8 cellular contexts compared by ENCODE assay signal in genomic region chr13:36275190-36276002, GRCh38. TPM values are rescaled to one million over a fixed set of nuclear protein-coding genes. Genes with fewer than 3 reads are reported as not detected.
DNase-seq lines count a peak whose midpoint lies in the region; ATAC-seq, FAIRE-seq and TF ChIP-seq lines count a peak whose summit lies in the region.

No MANE protein-coding gene starts in this region.

- no peak overlapping the region for H3K27ac ChIP-seq in A673 (ENCODE audit: low read depth, low read length, poor library complexity, severe bottlenecking)
- H3K27ac ChIP-seq in ascending aorta = no peak overlapping the region
- no peak overlapping the region for H3K27ac ChIP-seq in keratinocyte (ENCODE audit: control insufficient read depth, insufficient read depth, low read length)
- H3K27ac ChIP-seq in upper lobe of left lung = no peak overlapping the region

- H3K9me3 ChIP-seq in A673 (ENCODE audit: low read depth, low read length, poor library complexity, severe bottlenecking) (no peaks in the 10 kb centered on the region), ascending aorta (no peaks in the 10 kb centered on the region), keratinocyte (ENCODE audit: control insufficient read depth, low read depth, low read length) (no peaks in the 10 kb centered on the region), upper lobe of left lung (no peaks in the 10 kb centered on the region)

- CTCF ChIA-PET in A673 (lab: Charles Lee) = interaction anchor here (0.5 to 1.4 kb wide), 4 partner anchors 9 to 298 kb away, joined by 3 to 25 read pairs (median 8); no protein-coding TSS in a partner anchor
- CTCF ChIA-PET in activated naive CD4-positive, alpha-beta T cell treated with anti-CD3 and anti-CD28 coated beads, Interleukin-2, amount 10 ng/mL, durations not matched to agents 7 days and 5 days (lab: Charles Lee) = interaction anchor here (1.2 to 4.9 kb wide), 3 partner anchors 11 to 298 kb away, joined by 3 to 48 read pairs (median 4); no protein-coding TSS in a partner anchor

- H3K4me1 ChIP-seq in A673 (ENCODE audit: insufficient read depth, low read length, poor library complexity, severe bottlenecking) (no peaks in the 10 kb centered on the region), ascending aorta (no peaks in the 10 kb centered on the region), keratinocyte (ENCODE audit: control insufficient read depth, extremely low read depth, insufficient read depth, low read length) (no peaks in the 10 kb centered on the region), upper lobe of left lung (no peaks in the 10 kb centered on the region)

- H3K9ac ChIP-seq in keratinocyte (ENCODE audit: control insufficient read depth, extremely low read depth, insufficient read depth, low read length) = no peak overlapping the region

- 65 to 72% methylated on average over 3 of the region's 3 CpGs for WGBS in upper lobe of left lung, 2 donors

- no peak overlapping the region for H3K4me2 ChIP-seq in keratinocyte (ENCODE audit: control insufficient read depth, extremely low read depth, insufficient read depth, low read depth, low read length)

- dilution Hi-C loops in keratinocyte (cut with MboI; ENCODE audit: extremely low pct_ligation_motif_present, low sequenced_read_pairs) = loop anchor here (25.0 kb wide), 1 partner anchor 288 kb away; no protein-coding TSS in a partner anchor

- no peaks in the 10 kb centered on the region for H3K9me1 ChIP-seq in keratinocyte (ENCODE audit: control insufficient read depth, extremely low read depth, insufficient read depth, low read length)

- BruUV-seq in A673 (replicated peaks; lab: Mats Ljungman, UMichigan) = no TSS peak

- no peak overlapping the region for H2AFZ ChIP-seq in keratinocyte (ENCODE audit: control insufficient read depth, low read length)

- no peaks in the 10 kb centered on the region for H3K36me3 ChIP-seq in A673 (ENCODE audit: insufficient read depth, low read length, poor library complexity, severe bottlenecking)
- no peaks in the 10 kb centered on the region for H3K36me3 ChIP-seq in ascending aorta
- H3K36me3 ChIP-seq in keratinocyte (ENCODE audit: control insufficient read depth in 2 of 2, extremely low read depth in 1 of 2, insufficient read depth in 2 of 2, low read length in 2 of 2) = no peaks in the 10 kb centered on the region
- no peaks in the 10 kb centered on the region for H3K36me3 ChIP-seq in upper lobe of left lung

- no peak for TF ChIP-seq EP300 in upper lobe of left lung (IDR thresholded peaks at IDR 0.05)

- no peaks in the 10 kb centered on the region for H3K9me3 Mint-ChIP-seq in activated naive CD4-positive, alpha-beta T cell treated with anti-CD3 and anti-CD28 coated beads, Interleukin-2, amount 10 ng/mL, durations not matched to agents 7 days and 5 days

- no peak for TF ChIP-seq POLR2A in upper lobe of left lung (IDR thresholded peaks at IDR 0.05)

- intact Hi-C loops in A673 (cut with micrococcal nuclease; ENCODE audit: unreplicated experiment) (loop anchor here (1.0 kb wide), 1 partner anchor 297 kb away; no protein-coding TSS in a partner anchor), ascending aorta (cut with DNase I) (loop anchor here (1.0 kb wide), 1 partner anchor 297 kb away; no protein-coding TSS in a partner anchor)

- ATAC-seq in upper lobe of left lung (ENCODE audit: low FRiP score in 2 of 2) = peak in 1 of 2 donors; percentile 71

- POLR2A ChIA-PET in A673 (lab: Charles Lee; ENCODE audit: low non-redundant PET) = interaction anchor here (1.0 kb wide), 1 partner anchor 539 kb away, joined by 3 read pairs; no protein-coding TSS in a partner anchor

- H3K27me3 Mint-ChIP-seq in activated naive CD4-positive, alpha-beta T cell treated with anti-CD3 and anti-CD28 coated beads, Interleukin-2, amount 10 ng/mL, durations not matched to agents 7 days and 5 days = no peaks in the 10 kb centered on the region

- no peak overlapping the region for H3K27ac Mint-ChIP-seq in activated naive CD4-positive, alpha-beta T cell treated with anti-CD3 and anti-CD28 coated beads, Interleukin-2, amount 10 ng/mL, durations not matched to agents 7 days and 5 days

- FAIRE-seq in keratinocyte (lab: Jason Lieb, UNC) = no peak

- no peak overlapping the region for H3K4me3 Mint-ChIP-seq in activated naive CD4-positive, alpha-beta T cell treated with anti-CD3 and anti-CD28 coated beads, Interleukin-2, amount 10 ng/mL, durations not matched to agents 7 days and 5 days

- H4K20me1 ChIP-seq in keratinocyte (ENCODE audit: control insufficient read depth, extremely low read depth, insufficient read depth, low read length) = no peaks in the 10 kb centered on the region

- no peaks in the 10 kb centered on the region for H3K4me1 Mint-ChIP-seq in activated naive CD4-positive, alpha-beta T cell treated with anti-CD3 and anti-CD28 coated beads, Interleukin-2, amount 10 ng/mL, durations not matched to agents 7 days and 5 days

- H3K79me2 ChIP-seq in keratinocyte (ENCODE audit: control insufficient read depth, insufficient read depth, low read length) = no peaks in the 10 kb centered on the region

- DNase-seq in A673 (ENCODE audit: low spot score) (peak; percentile 79), NCI-H2196 (lab: John Stamatoyannopoulos, UW; ENCODE audit: unreplicated experiment) (peak; percentile 41), ascending aorta (ENCODE audit: low spot score in 2 of 2) (no peak), keratinocyte (ENCODE audit: low read depth, low spot score) (no peak), upper lobe of left lung (no peak), HPDE6-E6E7 (ENCODE audit: extremely low spot score) (no peak)
- DNase-seq in activated naive CD4-positive, alpha-beta T cell treated with anti-CD3 and anti-CD28 coated beads, Interleukin-2, amount 10 ng/mL, durations not matched to agents 7 days and 5 days = no peak

- TF ChIP-seq CTCF in A673 (conservative IDR thresholded peaks at IDR 0.05; ENCODE audit: low read depth, low read length) = peak; percentile 76
- TF ChIP-seq CTCF in GM12875 (IDR thresholded peaks at IDR 0.05; ENCODE audit: borderline replicate concordance, insufficient read depth, low read depth, low read length) = 0 out of 2 replicates have a peak, but pooled peaks have one; percentile 19
- TF ChIP-seq CTCF in ascending aorta (IDR thresholded peaks at IDR 0.05) = peak; percentile 13 to 66 (median 46)
- TF ChIP-seq CTCF in keratinocyte (optimal IDR thresholded peaks at IDR 0.05 in 1 of 3, IDR thresholded peaks at IDR 0.05 in 1 of 3, conservative IDR thresholded peaks at IDR 0.05 in 1 of 3; ENCODE audit: extremely low read depth in 1 of 3, insufficient read depth in 2 of 3, low read length in 3 of 3) = peak in 2 of 3 experiments; percentile 43
- TF ChIP-seq CTCF in upper lobe of left lung (IDR thresholded peaks at IDR 0.05) = peak in 5 of 6 experiments; percentile 27 to 54 (median 45)

- H3K27me3 ChIP-seq in A673 (replicated peaks; ENCODE audit: insufficient read depth, low read depth, low read length, poor library complexity) (no peaks in the 10 kb centered on the region), ascending aorta (no peaks in the 10 kb centered on the region), keratinocyte (ENCODE audit: control insufficient read depth, extremely low read depth, insufficient read depth, low read length) (no peaks in the 10 kb centered on the region), upper lobe of left lung (no peaks in the 10 kb centered on the region)

- H3K4me3 ChIP-seq in A673 (ENCODE audit: low read depth, low read length, poor library complexity, severe bottlenecking) (no peak overlapping the region), GM12875 (ENCODE audit: low read depth, low read length) (no peak overlapping the region), ascending aorta (no peak overlapping the region), keratinocyte (ENCODE audit: control insufficient read depth in 2 of 3, extremely low read depth in 1 of 3, insufficient read depth in 2 of 3, low read depth in 1 of 3, low read length in 3 of 3) (no peak overlapping the region), upper lobe of left lung (no peak overlapping the region)

- H3K36me3 Mint-ChIP-seq in activated naive CD4-positive, alpha-beta T cell treated with anti-CD3 and anti-CD28 coated beads, Interleukin-2, amount 10 ng/mL, durations not matched to agents 7 days and 5 days = no peaks in the 10 kb centered on the region

RNA-seq across cellular contexts. Expression of gene CCDC169, which starts 22.2 kb away (rescaled TPM):
- total RNA-seq in A673 (2021) = 14.3 and 14.5 TPM in 2 replicates
- 4.7 TPM for total RNA-seq in ascending aorta
- polyA plus RNA-seq in keratinocyte = 0.17 to 0.46 TPM (median 0.37 TPM) in 3 replicates
- polyA plus RNA-seq in keratinocyte (2011; ENCODE audit: low read depth) = 0.36 TPM
- polyA plus RNA-seq in keratinocyte (2011; cell fraction: cytosol; rRNA removed) = 0.29 and 0.64 TPM in 2 replicates
- polyA plus RNA-seq in keratinocyte (2011; cell fraction: nucleus; rRNA removed) = 0.25 and 0.43 TPM in 2 replicates
- 0.14 and 0.45 TPM in 2 replicates for polyA plus RNA-seq in keratinocyte (2012; ENCODE audit: low replicate concordance)
- 0.13 to 0.42 TPM (median 0.16 TPM) in 3 replicates for polyA minus RNA-seq in keratinocyte
- not detected for polyA minus RNA-seq in keratinocyte (2011; cell fraction: cytosol; rRNA and poly(A)+ RNA removed)
- 0.32 and 1.4 TPM in 2 replicates for polyA minus RNA-seq in keratinocyte (2011; cell fraction: nucleus; rRNA and poly(A)+ RNA removed)
- under 1 TPM in 3 of 6 donors, not detected in 3; 0.20 to 0.74 (median 0.26) TPM for total RNA-seq in upper lobe of left lung

Comparison
In these comparisons a context has a peak if more than half of its experiments do, and no peak if none do; other contexts are left out.
1. DNase-seq: peak in A673 (single experiment) and NCI-H2196 (single experiment); none in ascending aorta (0 of 2), keratinocyte (single experiment), upper lobe of left lung (0 of 2), HPDE6-E6E7 (single experiment) and activated naive CD4-positive, alpha-beta T cell treated with anti-CD3 and anti-CD28 coated beads, Interleukin-2, amount 10 ng/mL, durations not matched to agents 7 days and 5 days (single experiment).
2. CTCF ChIP-seq: peak in every context shown above with its lines; median percentile 76 in A673; 46 in ascending aorta; 45 in upper lobe of left lung; 43 in keratinocyte; 19 in GM12875.